ENCODE assay signal across 8 cellular contexts in the genomic region with DNA sequence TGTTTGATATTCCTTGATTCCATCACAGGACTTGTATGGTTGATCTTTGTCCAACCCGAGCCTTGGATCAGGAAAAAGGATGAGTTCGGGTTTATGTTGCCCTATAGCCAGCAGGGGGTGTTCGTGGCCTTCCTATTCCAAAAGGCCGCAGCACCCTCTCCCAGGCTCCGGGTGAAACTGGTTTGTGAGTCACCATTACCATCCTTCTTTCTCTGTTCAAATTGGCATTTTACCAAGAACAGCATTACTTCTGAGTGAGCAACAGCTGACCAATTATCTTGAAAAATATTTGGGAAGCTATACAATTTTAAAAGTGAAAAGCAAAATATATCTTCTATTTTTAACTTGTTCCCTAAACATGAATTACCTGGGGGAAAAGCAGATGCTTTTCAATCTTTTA. TPM values are rescaled to one million over a fixed set of nuclear protein-coding genes. Genes with fewer than 3 reads are reported as not detected.
DNase-seq lines count a peak whose midpoint lies in the region; ATAC-seq, FAIRE-seq and TF ChIP-seq lines count a peak whose summit lies in the region.

No MANE protein-coding gene starts in this region.

- H3K4me1 ChIP-seq in keratinocyte (ENCODE audit: control insufficient read depth, extremely low read depth, insufficient read depth, low read length): peaks cover 37% of the 10 kb centered on the region

- H3K9ac ChIP-seq in keratinocyte (ENCODE audit: control insufficient read depth, extremely low read depth, insufficient read depth, low read length): peak overlapping the region; percentile 67

- ATAC-seq in GM19463 (IDR thresholded peaks at IDR 0.05; ENCODE audit: unreplicated experiment): no peak

- no peak overlapping the region for H2AFZ ChIP-seq in keratinocyte (ENCODE audit: control insufficient read depth, low read length)

- TF ChIP-seq CTCF in keratinocyte (optimal IDR thresholded peaks at IDR 0.05 in 1 of 3, IDR thresholded peaks at IDR 0.05 in 1 of 3, conservative IDR thresholded peaks at IDR 0.05 in 1 of 3; ENCODE audit: extremely low read depth in 1 of 3, insufficient read depth in 2 of 3, low read length in 3 of 3): peak; percentile 74 to 86 (median 78)

- H4K20me1 ChIP-seq in keratinocyte (ENCODE audit: control insufficient read depth, extremely low read depth, insufficient read depth, low read length): no peaks in the 10 kb centered on the region

- DNase-seq in 8988T (peak; percentile 40), GM19239 (ENCODE audit: insufficient read length, low spot score) (peak; percentile 21), NCI-H2196 treated with DMSO at 0.1 percent for 48 hours (lab: John Stamatoyannopoulos, UW; ENCODE audit: unreplicated experiment) (peak; percentile 70), keratinocyte (ENCODE audit: low read depth, low spot score) (peak; percentile 91)
- peak; percentile 11 to 24 (median 17) for DNase-seq in activated CD4-positive, CD25-positive, alpha-beta regulatory T cell (lab: John Stamatoyannopoulos, UW)
- DNase-seq in central memory CD4-positive, alpha-beta T cell: peak; percentile 58
- peak; percentile 19 to 22 for DNase-seq in stimulated activated CD4-positive, alpha-beta T cell treated with anti-CD3 and anti-CD28 coated beads, Interleukin-1b, Interleukin-23, amount 100 ng/mL, for 1 hour (ENCODE audit: low read depth in 2 of 2)

- FAIRE-seq in GM19239 (lab: Jason Lieb, UNC) (peak; percentile 66), keratinocyte (lab: Jason Lieb, UNC) (peak; percentile 93)

- H3K79me2 ChIP-seq in keratinocyte (ENCODE audit: control insufficient read depth, insufficient read depth, low read length): no peaks in the 10 kb centered on the region

- H3K4me2 ChIP-seq in keratinocyte (ENCODE audit: control insufficient read depth, extremely low read depth, insufficient read depth, low read depth, low read length): peak overlapping the region; percentile 46

- H3K27me3 ChIP-seq in keratinocyte (ENCODE audit: control insufficient read depth, extremely low read depth, insufficient read depth, low read length): no peaks in the 10 kb centered on the region

- peak overlapping the region; percentile 71 for H3K27ac ChIP-seq in keratinocyte (ENCODE audit: control insufficient read depth, insufficient read depth, low read length)

- H3K9me1 ChIP-seq in keratinocyte (ENCODE audit: control insufficient read depth, extremely low read depth, insufficient read depth, low read length): no peaks in the 10 kb centered on the region

- H3K9me3 ChIP-seq in keratinocyte (ENCODE audit: control insufficient read depth, low read depth, low read length): no peaks in the 10 kb centered on the region

- dilution Hi-C loops in keratinocyte (cut with MboI; ENCODE audit: extremely low pct_ligation_motif_present, low sequenced_read_pairs): no loop called here

- H3K4me3 ChIP-seq in keratinocyte (ENCODE audit: control insufficient read depth in 2 of 3, extremely low read depth in 1 of 3, insufficient read depth in 2 of 3, low read depth in 1 of 3, low read length in 3 of 3): no peak overlapping the region

- H3K36me3 ChIP-seq in keratinocyte (ENCODE audit: control insufficient read depth in 2 of 2, extremely low read depth in 1 of 2, insufficient read depth in 2 of 2, low read length in 2 of 2): no peaks in the 10 kb centered on the region

RNA-seq across cellular contexts. Expression of gene KRT20, which starts 24.3 kb away (rescaled TPM):
- not detected in 3 replicates for polyA plus RNA-seq in keratinocyte
- 0.40 TPM for polyA plus RNA-seq in keratinocyte (2011; ENCODE audit: low read depth)
- not detected in 2 replicates for polyA plus RNA-seq in keratinocyte (2011; cell fraction: cytosol; rRNA removed)
- polyA plus RNA-seq in keratinocyte (2011; cell fraction: nucleus; rRNA removed): not detected in 2 replicates
- polyA plus RNA-seq in keratinocyte (2012; ENCODE audit: low replicate concordance): not detected in 2 replicates
- not detected in 3 replicates for polyA minus RNA-seq in keratinocyte
- polyA minus RNA-seq in keratinocyte (2011; cell fraction: cytosol; rRNA and poly(A)+ RNA removed): not detected
- polyA minus RNA-seq in keratinocyte (2011; cell fraction: nucleus; rRNA and poly(A)+ RNA removed): not detected in 2 replicates

RNA-seq across cellular contexts. Expression of gene KRT23, which starts 28.1 kb away (rescaled TPM):
- polyA plus RNA-seq in keratinocyte: 8.2 to 14.4 TPM (median 9.3 TPM) in 3 replicates
- polyA plus RNA-seq in keratinocyte (2011; ENCODE audit: low read depth): 543 TPM
- 17.9 and 32.3 TPM in 2 replicates for polyA plus RNA-seq in keratinocyte (2011; cell fraction: cytosol; rRNA removed)
- polyA plus RNA-seq in keratinocyte (2011; cell fraction: nucleus; rRNA removed): 14.3 and 31.5 TPM in 2 replicates
- 5.4 and 472 TPM in 2 replicates for polyA plus RNA-seq in keratinocyte (2012; ENCODE audit: low replicate concordance)
- 3.0 to 13.5 TPM (median 8.5 TPM) in 3 replicates for polyA minus RNA-seq in keratinocyte
- 11.1 TPM for polyA minus RNA-seq in keratinocyte (2011; cell fraction: cytosol; rRNA and poly(A)+ RNA removed)
- 11.4 and 16.8 TPM in 2 replicates for polyA minus RNA-seq in keratinocyte (2011; cell fraction: nucleus; rRNA and poly(A)+ RNA removed)

RNA-seq across cellular contexts. Expression of gene KRT12, which starts 42.3 kb away (rescaled TPM):
- not detected in 3 replicates for polyA plus RNA-seq in keratinocyte
- not detected for polyA plus RNA-seq in keratinocyte (2011; ENCODE audit: low read depth)
- polyA plus RNA-seq in keratinocyte (2011; cell fraction: cytosol; rRNA removed): not detected in 2 replicates
- polyA plus RNA-seq in keratinocyte (2011; cell fraction: nucleus; rRNA removed): not detected in 2 replicates
- 0.20 TPM in 1 of 2 replicates, not detected in the other for polyA plus RNA-seq in keratinocyte (2012; ENCODE audit: low replicate concordance)
- not detected in 3 replicates for polyA minus RNA-seq in keratinocyte
- polyA minus RNA-seq in keratinocyte (2011; cell fraction: cytosol; rRNA and poly(A)+ RNA removed): not detected
- not detected in 2 replicates for polyA minus RNA-seq in keratinocyte (2011; cell fraction: nucleus; rRNA and poly(A)+ RNA removed)

RNA-seq across cellular contexts. Expression of gene KRT39, which starts 57.4 kb away (rescaled TPM):
- polyA plus RNA-seq in keratinocyte: 0.05 TPM in 1 of 3 replicates, not detected in the others
- not detected for polyA plus RNA-seq in keratinocyte (2011; ENCODE audit: low read depth)
- polyA plus RNA-seq in keratinocyte (2011; cell fraction: cytosol; rRNA removed): not detected in 2 replicates
- polyA plus RNA-seq in keratinocyte (2011; cell fraction: nucleus; rRNA removed): not detected in 2 replicates
- polyA plus RNA-seq in keratinocyte (2012; ENCODE audit: low replicate concordance): not detected in 2 replicates
- not detected in 3 replicates for polyA minus RNA-seq in keratinocyte
- polyA minus RNA-seq in keratinocyte (2011; cell fraction: cytosol; rRNA and poly(A)+ RNA removed): not detected
- not detected in 2 replicates for polyA minus RNA-seq in keratinocyte (2011; cell fraction: nucleus; rRNA and poly(A)+ RNA removed)

Comparison
In these comparisons a context has a peak if more than half of its experiments do, and no peak if none do; other contexts are left out.
1. DNase-seq: peak in every context shown above with its lines; median percentile 91 in keratinocyte; 70 in NCI-H2196 treated with DMSO at 0.1 percent for 48 hours; 58 in central memory CD4-positive, alpha-beta T cell; 40 in 8988T; 21 in GM19239; 20 in stimulated activated CD4-positive, alpha-beta T cell treated with anti-CD3 and anti-CD28 coated beads, Interleukin-1b, Interleukin-23, amount 100 ng/mL, for 1 hour; 17 in activated CD4-positive, CD25-positive, alpha-beta regulatory T cell.